ENCODE assay signal across 1 cellular context in the genomic region with DNA sequence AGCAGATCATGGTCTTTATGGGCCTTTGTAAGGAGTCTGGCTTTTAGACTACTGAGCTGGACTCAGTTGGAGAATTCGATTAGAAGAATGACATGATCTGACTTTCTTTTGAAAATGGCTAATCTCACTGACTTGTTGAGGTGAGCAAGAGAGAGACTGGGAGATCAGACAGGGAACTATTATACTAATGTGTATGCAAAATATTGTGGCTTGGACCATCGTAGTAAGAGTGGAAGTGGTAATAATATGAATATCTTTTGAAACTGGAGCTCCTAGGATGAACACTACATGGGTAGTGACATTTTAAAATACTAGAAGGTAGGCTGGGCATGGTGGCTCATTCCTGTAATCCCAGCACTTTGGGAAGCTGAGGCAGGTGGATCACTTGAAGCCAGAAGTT.
TF ChIP-seq lines count a peak whose summit lies in the region.

No MANE protein-coding gene starts in this region.

TF ChIP-seq in SK-N-SH, 30 proteins besides CTCF, POLR2A, EP300 and RAD21 (continued from another document):
- TF ChIP-seq, protein P1, sequence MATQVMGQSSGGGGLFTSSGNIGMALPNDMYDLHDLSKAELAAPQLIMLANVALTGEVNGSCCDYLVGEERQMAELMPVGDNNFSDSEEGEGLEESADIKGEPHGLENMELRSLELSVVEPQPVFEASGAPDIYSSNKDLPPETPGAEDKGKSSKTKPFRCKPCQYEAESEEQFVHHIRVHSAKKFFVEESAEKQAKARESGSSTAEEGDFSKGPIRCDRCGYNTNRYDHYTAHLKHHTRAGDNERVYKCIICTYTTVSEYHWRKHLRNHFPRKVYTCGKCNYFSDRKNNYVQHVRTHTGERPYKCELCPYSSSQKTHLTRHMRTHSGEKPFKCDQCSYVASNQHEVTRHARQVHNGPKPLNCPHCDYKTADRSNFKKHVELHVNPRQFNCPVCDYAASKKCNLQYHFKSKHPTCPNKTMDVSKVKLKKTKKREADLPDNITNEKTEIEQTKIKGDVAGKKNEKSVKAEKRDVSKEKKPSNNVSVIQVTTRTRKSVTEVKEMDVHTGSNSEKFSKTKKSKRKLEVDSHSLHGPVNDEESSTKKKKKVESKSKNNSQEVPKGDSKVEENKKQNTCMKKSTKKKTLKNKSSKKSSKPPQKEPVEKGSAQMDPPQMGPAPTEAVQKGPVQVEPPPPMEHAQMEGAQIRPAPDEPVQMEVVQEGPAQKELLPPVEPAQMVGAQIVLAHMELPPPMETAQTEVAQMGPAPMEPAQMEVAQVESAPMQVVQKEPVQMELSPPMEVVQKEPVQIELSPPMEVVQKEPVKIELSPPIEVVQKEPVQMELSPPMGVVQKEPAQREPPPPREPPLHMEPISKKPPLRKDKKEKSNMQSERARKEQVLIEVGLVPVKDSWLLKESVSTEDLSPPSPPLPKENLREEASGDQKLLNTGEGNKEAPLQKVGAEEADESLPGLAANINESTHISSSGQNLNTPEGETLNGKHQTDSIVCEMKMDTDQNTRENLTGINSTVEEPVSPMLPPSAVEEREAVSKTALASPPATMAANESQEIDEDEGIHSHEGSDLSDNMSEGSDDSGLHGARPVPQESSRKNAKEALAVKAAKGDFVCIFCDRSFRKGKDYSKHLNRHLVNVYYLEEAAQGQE (IDR thresholded peaks at IDR 0.05; ENCODE audit: low read depth, low read length): no peak
- TF ChIP-seq JUND (IDR thresholded peaks at IDR 0.05) (no peak), GATA2 (CRISPR knock-in tag; IDR thresholded peaks at IDR 0.05) (no peak), YY1 (IDR thresholded peaks at IDR 0.05; ENCODE audit: low read depth) (no peak), GABPA (IDR thresholded peaks at IDR 0.05; ENCODE audit: low read depth) (no peak), RFX5 (IDR thresholded peaks at IDR 0.05; ENCODE audit: low read length) (no peak), EZH2phosphoT487 (IDR thresholded peaks at IDR 0.05; ENCODE audit: borderline replicate concordance, low read depth) (no peak), FOSL2 (IDR thresholded peaks at IDR 0.05; ENCODE audit: borderline replicate concordance, low read depth) (no peak), MEF2A (IDR thresholded peaks at IDR 0.05; ENCODE audit: borderline replicate concordance, low read depth) (no peak), POLR2AphosphoS5 (IDR thresholded peaks at IDR 0.05; ENCODE audit: low read depth, low read length) (no peak)
- TF ChIP-seq, protein P2, sequence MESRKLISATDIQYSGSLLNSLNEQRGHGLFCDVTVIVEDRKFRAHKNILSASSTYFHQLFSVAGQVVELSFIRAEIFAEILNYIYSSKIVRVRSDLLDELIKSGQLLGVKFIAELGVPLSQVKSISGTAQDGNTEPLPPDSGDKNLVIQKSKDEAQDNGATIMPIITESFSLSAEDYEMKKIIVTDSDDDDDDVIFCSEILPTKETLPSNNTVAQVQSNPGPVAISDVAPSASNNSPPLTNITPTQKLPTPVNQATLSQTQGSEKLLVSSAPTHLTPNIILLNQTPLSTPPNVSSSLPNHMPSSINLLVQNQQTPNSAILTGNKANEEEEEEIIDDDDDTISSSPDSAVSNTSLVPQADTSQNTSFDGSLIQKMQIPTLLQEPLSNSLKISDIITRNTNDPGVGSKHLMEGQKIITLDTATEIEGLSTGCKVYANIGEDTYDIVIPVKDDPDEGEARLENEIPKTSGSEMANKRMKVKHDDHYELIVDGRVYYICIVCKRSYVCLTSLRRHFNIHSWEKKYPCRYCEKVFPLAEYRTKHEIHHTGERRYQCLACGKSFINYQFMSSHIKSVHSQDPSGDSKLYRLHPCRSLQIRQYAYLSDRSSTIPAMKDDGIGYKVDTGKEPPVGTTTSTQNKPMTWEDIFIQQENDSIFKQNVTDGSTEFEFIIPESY (IDR thresholded peaks at IDR 0.05; ENCODE audit: borderline replicate concordance, low read depth): no peak
- TF ChIP-seq, protein P3, sequence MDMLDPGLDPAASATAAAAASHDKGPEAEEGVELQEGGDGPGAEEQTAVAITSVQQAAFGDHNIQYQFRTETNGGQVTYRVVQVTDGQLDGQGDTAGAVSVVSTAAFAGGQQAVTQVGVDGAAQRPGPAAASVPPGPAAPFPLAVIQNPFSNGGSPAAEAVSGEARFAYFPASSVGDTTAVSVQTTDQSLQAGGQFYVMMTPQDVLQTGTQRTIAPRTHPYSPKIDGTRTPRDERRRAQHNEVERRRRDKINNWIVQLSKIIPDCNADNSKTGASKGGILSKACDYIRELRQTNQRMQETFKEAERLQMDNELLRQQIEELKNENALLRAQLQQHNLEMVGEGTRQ (IDR thresholded peaks at IDR 0.05; ENCODE audit: borderline replicate concordance, low read depth, low read length): no peak
- TF ChIP-seq, protein P4, sequence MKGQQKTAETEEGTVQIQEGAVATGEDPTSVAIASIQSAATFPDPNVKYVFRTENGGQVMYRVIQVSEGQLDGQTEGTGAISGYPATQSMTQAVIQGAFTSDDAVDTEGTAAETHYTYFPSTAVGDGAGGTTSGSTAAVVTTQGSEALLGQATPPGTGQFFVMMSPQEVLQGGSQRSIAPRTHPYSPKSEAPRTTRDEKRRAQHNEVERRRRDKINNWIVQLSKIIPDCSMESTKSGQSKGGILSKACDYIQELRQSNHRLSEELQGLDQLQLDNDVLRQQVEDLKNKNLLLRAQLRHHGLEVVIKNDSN (IDR thresholded peaks at IDR 0.05; ENCODE audit: borderline replicate concordance, low read depth): no peak
TF ChIP-seq in SK-N-SH: peak in this region for 0.
